ENCODE assay signal across 21 cellular contexts in the genomic region with DNA sequence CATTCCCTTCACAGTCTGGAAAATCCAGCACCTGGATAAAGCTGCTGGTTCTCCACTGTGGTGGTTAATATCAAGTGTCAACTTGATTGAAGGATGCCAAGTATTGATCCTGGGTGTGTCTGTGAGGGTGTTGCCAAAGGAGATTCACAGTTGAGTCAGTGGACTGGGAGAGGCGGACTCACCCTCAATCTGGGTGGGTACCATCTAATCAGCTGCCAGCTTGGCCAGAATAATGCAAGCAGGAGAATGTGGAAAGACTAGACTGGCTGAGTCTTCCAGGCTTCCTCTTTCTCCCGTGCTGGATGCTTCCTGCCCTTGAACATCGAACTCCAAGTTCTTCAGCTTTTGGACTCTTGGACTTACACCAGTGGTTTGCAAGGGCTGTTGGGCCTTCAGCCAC.
"Had no signal": no experiment of that assay in that cellular context is flagged by ENCODE, and none has a peak within 500 bp of the region (broad histone marks: within the 10 kb centered on the region; RNA-seq: fewer than 3 reads in every experiment).

No MANE protein-coding gene starts in this region.

- DNase-seq: KBM-7, NCI-H1092, NCI-H1105 treated with DMSO at 0.1 percent for 48 hours, NCI-H1436, NCI-H187, NCI-H2029, NCI-H2081 treated with DMSO at 0.1 percent for 48 hours, NCI-H2171, NCI-H226, NCI-H446, NCI-H510A, NCI-H524 treated with DMSO at 0.1 percent for 48 hours, NCI-H69, NCI-H774, PC-9, Peyer's patch, SIG-M5 had no signal

- H3K36me3 ChIP-seq: Peyer's patch, SJSA1 had no signal

- ATAC-seq: Right ventricle myocardium inferior had no signal

- H3K4me3 ChIP-seq: PC-9, Peyer's patch, SJSA1, SK-N-MC had no signal

- H3K9me3 ChIP-seq: Peyer's patch had no signal

- H3K27me3 ChIP-seq: Peyer's patch, SJSA1 had no signal

- H3K27ac ChIP-seq: HL-60, PC-9, Peyer's patch, SJSA1, SK-N-MC had no signal

- H3K4me1 ChIP-seq: Peyer's patch, SJSA1 had no signal
